1 cellular context compared by ENCODE assay signal in the genomic region with DNA sequence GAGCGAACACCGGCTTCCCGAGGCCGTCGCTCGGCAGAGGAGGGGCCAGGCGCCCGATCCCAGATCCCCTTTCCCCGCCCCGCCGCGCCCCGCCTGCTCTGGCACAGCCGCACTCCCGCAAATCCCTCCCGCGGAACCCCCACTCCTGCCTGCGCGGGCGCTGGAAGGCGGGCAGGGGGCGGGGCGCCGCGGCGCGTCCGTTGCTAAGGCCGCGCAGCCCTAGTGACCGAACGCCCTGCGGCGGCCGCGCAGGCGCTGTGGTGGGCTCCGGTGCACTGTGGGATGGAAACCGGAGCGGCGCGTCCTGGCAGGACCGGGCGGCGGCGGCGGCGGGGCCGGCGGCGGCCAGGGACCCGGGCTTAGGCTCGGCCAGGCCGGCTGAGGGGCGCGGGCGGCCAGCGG.
TF ChIP-seq lines count a peak whose summit lies in the region.

A gene with protein sequence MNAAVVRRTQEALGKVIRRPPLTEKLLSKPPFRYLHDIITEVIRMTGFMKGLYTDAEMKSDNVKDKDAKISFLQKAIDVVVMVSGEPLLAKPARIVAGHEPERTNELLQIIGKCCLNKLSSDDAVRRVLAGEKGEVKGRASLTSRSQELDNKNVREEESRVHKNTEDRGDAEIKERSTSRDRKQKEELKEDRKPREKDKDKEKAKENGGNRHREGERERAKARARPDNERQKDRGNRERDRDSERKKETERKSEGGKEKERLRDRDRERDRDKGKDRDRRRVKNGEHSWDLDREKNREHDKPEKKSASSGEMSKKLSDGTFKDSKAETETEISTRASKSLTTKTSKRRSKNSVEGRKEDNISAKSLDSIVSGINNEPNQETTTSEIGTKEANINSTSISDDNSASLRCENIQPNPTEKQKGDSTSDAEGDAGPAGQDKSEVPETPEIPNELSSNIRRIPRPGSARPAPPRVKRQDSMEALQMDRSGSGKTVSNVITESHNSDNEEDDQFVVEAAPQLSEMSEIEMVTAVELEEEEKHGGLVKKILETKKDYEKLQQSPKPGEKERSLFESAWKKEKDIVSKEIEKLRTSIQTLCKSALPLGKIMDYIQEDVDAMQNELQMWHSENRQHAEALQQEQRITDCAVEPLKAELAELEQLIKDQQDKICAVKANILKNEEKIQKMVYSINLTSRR (plus strand): TSS at position 273 of the 402 bp plus-strand sequence. CDS start 145 bp downstream, outside the sequence.

TF ChIP-seq in HepG2, 621 proteins besides CTCF, POLR2A, EP300 and RAD21 (continued from another document and continues in another):
- TF ChIP-seq, protein P1, sequence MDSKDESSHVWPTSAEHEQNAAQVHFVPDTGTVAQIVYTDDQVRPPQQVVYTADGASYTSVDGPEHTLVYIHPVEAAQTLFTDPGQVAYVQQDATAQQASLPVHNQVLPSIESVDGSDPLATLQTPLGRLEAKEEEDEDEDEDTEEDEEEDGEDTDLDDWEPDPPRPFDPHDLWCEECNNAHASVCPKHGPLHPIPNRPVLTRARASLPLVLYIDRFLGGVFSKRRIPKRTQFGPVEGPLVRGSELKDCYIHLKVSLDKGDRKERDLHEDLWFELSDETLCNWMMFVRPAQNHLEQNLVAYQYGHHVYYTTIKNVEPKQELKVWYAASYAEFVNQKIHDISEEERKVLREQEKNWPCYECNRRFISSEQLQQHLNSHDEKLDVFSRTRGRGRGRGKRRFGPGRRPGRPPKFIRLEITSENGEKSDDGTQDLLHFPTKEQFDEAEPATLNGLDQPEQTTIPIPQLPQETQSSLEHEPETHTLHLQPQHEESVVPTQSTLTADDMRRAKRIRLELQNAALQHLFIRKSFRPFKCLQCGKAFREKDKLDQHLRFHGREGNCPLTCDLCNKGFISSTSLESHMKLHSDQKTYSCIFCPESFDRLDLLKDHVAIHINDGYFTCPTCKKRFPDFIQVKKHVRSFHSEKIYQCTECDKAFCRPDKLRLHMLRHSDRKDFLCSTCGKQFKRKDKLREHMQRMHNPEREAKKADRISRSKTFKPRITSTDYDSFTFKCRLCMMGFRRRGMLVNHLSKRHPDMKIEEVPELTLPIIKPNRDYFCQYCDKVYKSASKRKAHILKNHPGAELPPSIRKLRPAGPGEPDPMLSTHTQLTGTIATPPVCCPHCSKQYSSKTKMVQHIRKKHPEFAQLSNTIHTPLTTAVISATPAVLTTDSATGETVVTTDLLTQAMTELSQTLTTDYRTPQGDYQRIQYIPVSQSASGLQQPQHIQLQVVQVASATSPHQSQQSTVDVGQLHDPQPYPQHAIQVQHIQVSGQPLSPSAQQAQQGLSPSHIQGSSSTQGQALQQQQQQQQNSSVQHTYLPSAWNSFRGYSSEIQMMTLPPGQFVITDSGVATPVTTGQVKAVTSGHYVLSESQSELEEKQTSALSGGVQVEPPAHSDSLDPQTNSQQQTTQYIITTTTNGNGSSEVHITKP (CRISPR knock-in tag; IDR thresholded peaks at IDR 0.05; ENCODE audit: low read depth), result peak; percentile 21; the same call in 1 of the 2 replicates
- TF ChIP-seq MED8 (CRISPR knock-in tag; IDR thresholded peaks at IDR 0.05; ENCODE audit: insufficient replicate concordance) (no peak), SMYD3 (CRISPR knock-in tag; IDR thresholded peaks at IDR 0.05) (no peak), ZNF703 (CRISPR knock-in tag; IDR thresholded peaks at IDR 0.05; ENCODE audit: borderline replicate concordance) (no peak), STAT5B (CRISPR knock-in tag; IDR thresholded peaks at IDR 0.05) (no peak), ZNF674 (CRISPR knock-in tag; IDR thresholded peaks at IDR 0.05; ENCODE audit: low read depth) (no peak), YEATS2 (CRISPR knock-in tag; IDR thresholded peaks at IDR 0.05; ENCODE audit: borderline replicate concordance) (no peak), SOX13 (IDR thresholded peaks at IDR 0.05) (no peak), SOX13 (CRISPR knock-in tag; conservative IDR thresholded peaks at IDR 0.05 in 1 of 2, IDR thresholded peaks at IDR 0.05 in 1 of 2) (peak in 1 of 2 experiments; percentile 24; a peak in 1 of 4 replicates), ZNF75D (CRISPR knock-in tag; IDR thresholded peaks at IDR 0.05; ENCODE audit: borderline replicate concordance) (no peak), ZNF335 (CRISPR knock-in tag; IDR thresholded peaks at IDR 0.05) (no peak), ARHGAP35 (CRISPR knock-in tag; IDR thresholded peaks at IDR 0.05; ENCODE audit: borderline replicate concordance) (peak; percentile 28; the same call in 1 of the 2 replicates), ZSCAN21 (CRISPR knock-in tag; IDR thresholded peaks at IDR 0.05; ENCODE audit: borderline replicate concordance) (no peak), ISL2 (CRISPR knock-in tag; IDR thresholded peaks at IDR 0.05) (peak; percentile 62), SMARCE1 (IDR thresholded peaks at IDR 0.05; ENCODE audit: borderline replicate concordance) (no peak), ZNF17 (CRISPR knock-in tag; IDR thresholded peaks at IDR 0.05) (no peak), HNRNPLL (IDR thresholded peaks at IDR 0.05; ENCODE audit: low read depth, low read length, poor library complexity, severe bottlenecking) (peak; percentile 79), NPAS2 (CRISPR knock-in tag; IDR thresholded peaks at IDR 0.05; ENCODE audit: borderline replicate concordance) (no peak), PHF8 (CRISPR knock-in tag; IDR thresholded peaks at IDR 0.05) (no peak; the same call in 1 of the 2 replicates)
- TF ChIP-seq, protein P2, sequence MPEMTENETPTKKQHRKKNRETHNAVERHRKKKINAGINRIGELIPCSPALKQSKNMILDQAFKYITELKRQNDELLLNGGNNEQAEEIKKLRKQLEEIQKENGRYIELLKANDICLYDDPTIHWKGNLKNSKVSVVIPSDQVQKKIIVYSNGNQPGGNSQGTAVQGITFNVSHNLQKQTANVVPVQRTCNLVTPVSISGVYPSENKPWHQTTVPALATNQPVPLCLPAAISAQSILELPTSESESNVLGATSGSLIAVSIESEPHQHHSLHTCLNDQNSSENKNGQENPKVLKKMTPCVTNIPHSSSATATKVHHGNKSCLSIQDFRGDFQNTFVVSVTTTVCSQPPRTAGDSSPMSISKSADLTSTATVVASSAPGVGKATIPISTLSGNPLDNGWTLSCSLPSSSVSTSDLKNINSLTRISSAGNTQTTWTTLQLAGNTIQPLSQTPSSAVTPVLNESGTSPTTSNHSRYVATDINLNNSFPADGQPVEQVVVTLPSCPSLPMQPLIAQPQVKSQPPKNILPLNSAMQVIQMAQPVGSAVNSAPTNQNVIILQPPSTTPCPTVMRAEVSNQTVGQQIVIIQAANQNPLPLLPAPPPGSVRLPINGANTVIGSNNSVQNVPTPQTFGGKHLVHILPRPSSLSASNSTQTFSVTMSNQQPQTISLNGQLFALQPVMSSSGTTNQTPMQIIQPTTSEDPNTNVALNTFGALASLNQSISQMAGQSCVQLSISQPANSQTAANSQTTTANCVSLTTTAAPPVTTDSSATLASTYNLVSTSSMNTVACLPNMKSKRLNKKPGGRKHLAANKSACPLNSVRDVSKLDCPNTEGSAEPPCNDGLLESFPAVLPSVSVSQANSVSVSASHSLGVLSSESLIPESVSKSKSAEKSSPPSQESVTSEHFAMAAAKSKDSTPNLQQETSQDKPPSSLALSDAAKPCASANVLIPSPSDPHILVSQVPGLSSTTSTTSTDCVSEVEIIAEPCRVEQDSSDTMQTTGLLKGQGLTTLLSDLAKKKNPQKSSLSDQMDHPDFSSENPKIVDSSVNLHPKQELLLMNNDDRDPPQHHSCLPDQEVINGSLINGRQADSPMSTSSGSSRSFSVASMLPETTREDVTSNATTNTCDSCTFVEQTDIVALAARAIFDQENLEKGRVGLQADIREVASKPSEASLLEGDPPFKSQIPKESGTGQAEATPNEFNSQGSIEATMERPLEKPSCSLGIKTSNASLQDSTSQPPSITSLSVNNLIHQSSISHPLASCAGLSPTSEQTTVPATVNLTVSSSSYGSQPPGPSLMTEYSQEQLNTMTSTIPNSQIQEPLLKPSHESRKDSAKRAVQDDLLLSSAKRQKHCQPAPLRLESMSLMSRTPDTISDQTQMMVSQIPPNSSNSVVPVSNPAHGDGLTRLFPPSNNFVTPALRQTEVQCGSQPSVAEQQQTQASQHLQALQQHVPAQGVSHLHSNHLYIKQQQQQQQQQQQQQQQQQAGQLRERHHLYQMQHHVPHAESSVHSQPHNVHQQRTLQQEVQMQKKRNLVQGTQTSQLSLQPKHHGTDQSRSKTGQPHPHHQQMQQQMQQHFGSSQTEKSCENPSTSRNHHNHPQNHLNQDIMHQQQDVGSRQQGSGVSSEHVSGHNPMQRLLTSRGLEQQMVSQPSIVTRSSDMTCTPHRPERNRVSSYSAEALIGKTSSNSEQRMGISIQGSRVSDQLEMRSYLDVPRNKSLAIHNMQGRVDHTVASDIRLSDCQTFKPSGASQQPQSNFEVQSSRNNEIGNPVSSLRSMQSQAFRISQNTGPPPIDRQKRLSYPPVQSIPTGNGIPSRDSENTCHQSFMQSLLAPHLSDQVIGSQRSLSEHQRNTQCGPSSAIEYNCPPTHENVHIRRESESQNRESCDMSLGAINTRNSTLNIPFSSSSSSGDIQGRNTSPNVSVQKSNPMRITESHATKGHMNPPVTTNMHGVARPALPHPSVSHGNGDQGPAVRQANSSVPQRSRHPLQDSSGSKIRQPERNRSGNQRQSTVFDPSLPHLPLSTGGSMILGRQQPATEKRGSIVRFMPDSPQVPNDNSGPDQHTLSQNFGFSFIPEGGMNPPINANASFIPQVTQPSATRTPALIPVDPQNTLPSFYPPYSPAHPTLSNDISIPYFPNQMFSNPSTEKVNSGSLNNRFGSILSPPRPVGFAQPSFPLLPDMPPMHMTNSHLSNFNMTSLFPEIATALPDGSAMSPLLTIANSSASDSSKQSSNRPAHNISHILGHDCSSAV (CRISPR knock-in tag; IDR thresholded peaks at IDR 0.05; ENCODE audit: borderline replicate concordance), result no peak
- TF ChIP-seq, protein P3, sequence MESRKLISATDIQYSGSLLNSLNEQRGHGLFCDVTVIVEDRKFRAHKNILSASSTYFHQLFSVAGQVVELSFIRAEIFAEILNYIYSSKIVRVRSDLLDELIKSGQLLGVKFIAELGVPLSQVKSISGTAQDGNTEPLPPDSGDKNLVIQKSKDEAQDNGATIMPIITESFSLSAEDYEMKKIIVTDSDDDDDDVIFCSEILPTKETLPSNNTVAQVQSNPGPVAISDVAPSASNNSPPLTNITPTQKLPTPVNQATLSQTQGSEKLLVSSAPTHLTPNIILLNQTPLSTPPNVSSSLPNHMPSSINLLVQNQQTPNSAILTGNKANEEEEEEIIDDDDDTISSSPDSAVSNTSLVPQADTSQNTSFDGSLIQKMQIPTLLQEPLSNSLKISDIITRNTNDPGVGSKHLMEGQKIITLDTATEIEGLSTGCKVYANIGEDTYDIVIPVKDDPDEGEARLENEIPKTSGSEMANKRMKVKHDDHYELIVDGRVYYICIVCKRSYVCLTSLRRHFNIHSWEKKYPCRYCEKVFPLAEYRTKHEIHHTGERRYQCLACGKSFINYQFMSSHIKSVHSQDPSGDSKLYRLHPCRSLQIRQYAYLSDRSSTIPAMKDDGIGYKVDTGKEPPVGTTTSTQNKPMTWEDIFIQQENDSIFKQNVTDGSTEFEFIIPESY (CRISPR knock-in tag; IDR thresholded peaks at IDR 0.05), result peak; percentile 42; the same call in 1 of the 2 replicates
- TF ChIP-seq, protein P4, sequence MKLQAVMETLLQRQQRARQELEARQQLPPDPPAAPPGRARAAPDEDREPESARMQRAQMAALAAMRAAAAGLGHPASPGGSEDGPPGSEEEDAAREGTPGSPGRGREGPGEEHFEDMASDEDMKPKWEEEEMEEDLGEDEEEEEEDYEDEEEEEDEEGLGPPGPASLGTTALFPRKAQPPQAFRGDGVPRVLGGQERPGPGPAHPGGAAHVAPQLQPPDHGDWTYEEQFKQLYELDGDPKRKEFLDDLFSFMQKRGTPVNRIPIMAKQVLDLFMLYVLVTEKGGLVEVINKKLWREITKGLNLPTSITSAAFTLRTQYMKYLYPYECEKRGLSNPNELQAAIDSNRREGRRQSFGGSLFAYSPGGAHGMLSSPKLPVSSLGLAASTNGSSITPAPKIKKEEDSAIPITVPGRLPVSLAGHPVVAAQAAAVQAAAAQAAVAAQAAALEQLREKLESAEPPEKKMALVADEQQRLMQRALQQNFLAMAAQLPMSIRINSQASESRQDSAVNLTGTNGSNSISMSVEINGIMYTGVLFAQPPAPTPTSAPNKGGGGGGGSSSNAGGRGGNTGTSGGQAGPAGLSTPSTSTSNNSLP (IDR thresholded peaks at IDR 0.05; ENCODE audit: low read depth, low read length), result no peak
- TF ChIP-seq, protein P5, sequence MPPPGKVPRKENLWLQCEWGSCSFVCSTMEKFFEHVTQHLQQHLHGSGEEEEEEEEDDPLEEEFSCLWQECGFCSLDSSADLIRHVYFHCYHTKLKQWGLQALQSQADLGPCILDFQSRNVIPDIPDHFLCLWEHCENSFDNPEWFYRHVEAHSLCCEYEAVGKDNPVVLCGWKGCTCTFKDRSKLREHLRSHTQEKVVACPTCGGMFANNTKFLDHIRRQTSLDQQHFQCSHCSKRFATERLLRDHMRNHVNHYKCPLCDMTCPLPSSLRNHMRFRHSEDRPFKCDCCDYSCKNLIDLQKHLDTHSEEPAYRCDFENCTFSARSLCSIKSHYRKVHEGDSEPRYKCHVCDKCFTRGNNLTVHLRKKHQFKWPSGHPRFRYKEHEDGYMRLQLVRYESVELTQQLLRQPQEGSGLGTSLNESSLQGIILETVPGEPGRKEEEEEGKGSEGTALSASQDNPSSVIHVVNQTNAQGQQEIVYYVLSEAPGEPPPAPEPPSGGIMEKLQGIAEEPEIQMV (CRISPR knock-in tag; IDR thresholded peaks at IDR 0.05; ENCODE audit: low read depth), result no peak; the same call in 1 of the 2 replicates
- TF ChIP-seq, protein P6, sequence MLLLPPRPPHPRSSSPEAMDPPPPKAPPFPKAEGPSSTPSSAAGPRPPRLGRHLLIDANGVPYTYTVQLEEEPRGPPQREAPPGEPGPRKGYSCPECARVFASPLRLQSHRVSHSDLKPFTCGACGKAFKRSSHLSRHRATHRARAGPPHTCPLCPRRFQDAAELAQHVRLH (CRISPR knock-in tag; IDR thresholded peaks at IDR 0.05; ENCODE audit: borderline replicate concordance, low read depth), result 0 out of 2 replicates have a peak, but pooled peaks have one; percentile 27
- TF ChIP-seq, protein P7, sequence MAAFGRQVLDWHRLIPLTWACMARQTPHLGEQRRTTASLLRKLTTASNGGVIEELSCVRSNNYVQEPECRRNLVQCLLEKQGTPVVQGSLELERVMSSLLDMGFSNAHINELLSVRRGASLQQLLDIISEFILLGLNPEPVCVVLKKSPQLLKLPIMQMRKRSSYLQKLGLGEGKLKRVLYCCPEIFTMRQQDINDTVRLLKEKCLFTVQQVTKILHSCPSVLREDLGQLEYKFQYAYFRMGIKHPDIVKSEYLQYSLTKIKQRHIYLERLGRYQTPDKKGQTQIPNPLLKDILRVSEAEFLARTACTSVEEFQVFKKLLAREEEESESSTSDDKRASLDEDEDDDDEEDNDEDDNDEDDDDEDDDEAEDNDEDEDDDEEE (CRISPR knock-in tag; IDR thresholded peaks at IDR 0.05), result no peak
- TF ChIP-seq, protein P8, sequence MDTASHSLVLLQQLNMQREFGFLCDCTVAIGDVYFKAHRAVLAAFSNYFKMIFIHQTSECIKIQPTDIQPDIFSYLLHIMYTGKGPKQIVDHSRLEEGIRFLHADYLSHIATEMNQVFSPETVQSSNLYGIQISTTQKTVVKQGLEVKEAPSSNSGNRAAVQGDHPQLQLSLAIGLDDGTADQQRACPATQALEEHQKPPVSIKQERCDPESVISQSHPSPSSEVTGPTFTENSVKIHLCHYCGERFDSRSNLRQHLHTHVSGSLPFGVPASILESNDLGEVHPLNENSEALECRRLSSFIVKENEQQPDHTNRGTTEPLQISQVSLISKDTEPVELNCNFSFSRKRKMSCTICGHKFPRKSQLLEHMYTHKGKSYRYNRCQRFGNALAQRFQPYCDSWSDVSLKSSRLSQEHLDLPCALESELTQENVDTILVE (CRISPR knock-in tag; IDR thresholded peaks at IDR 0.05), result peak; percentile 74; the same call in 1 of the 2 replicates
